21 cellular contexts compared by ENCODE assay signal in genomic region chr20:945841-946240, GRCh38. TPM values are rescaled to one million over a fixed set of nuclear protein-coding genes. Genes with fewer than 3 reads are reported as not detected.
"Had no signal": no experiment of that assay in that cellular context is flagged by ENCODE, and none has a peak within 500 bp of the region (broad histone marks: within the 10 kb centered on the region; RNA-seq: fewer than 3 reads in every experiment).

No MANE protein-coding gene starts in this region.

- H3K36me3 Mint-ChIP-seq: immature natural killer cell; naive thymus-derived CD4-positive, alpha-beta T cell; type B pancreatic cell had no signal

- H3K27me3 ChIP-seq: ovary had no signal

- H3K27ac Mint-ChIP-seq: dendritic cell treated with granulocyte-macrophage colony-stimulating factor and Interleukin-4, amounts not matched to agents 40 ng/mL and 50 ng/mL, for 4 days; effector memory CD8-positive, alpha-beta T cell; immature natural killer cell; naive thymus-derived CD4-positive, alpha-beta T cell; nephron progenitor cell; progenitor cell of endocrine pancreas; type B pancreatic cell had no signal

- H3K9me3 ChIP-seq: left ventricle myocardium inferior, ovary had no signal

- DNase-seq: effector memory CD8-positive, alpha-beta T cell; erythroblast; foreskin keratinocyte; immature natural killer cell; left ventricle myocardium inferior; mesenchymal stem cell; naive thymus-derived CD4-positive, alpha-beta T cell; nephron progenitor cell; ovary; right cardiac atrium; small intestine; stimulated activated CD4-positive, alpha-beta T cell treated with anti-CD3 and anti-CD28 coated beads, Interleukin-12 subunit alpha, Interleukin-12 subunit beta, amount 100 ng/mL, for 4 hours; stimulated activated naive CD4-positive, alpha-beta T cell treated with Interleukin-2 at 50 U/mL for 16 hours had no signal

- H3K4me3 ChIP-seq: left ventricle myocardium inferior, lung, ovary had no signal

- H3K4me1 ChIP-seq: foreskin keratinocyte, left ventricle myocardium inferior had no signal

- ATAC-seq: effector memory CD8-positive, alpha-beta T cell; foreskin keratinocyte; naive thymus-derived CD4-positive, alpha-beta T cell; right cardiac atrium had no signal

- H3K27ac ChIP-seq: foreskin keratinocyte, left ventricle myocardium inferior, ovary had no signal

- H3K36me3 ChIP-seq: left ventricle myocardium inferior, ovary had no signal

- FAIRE-seq: endothelial cell of umbilical vein, keratinocyte, small intestine, urothelium cell line had no signal

- H3K4me3 Mint-ChIP-seq: dendritic cell treated with granulocyte-macrophage colony-stimulating factor and Interleukin-4, amounts not matched to agents 40 ng/mL and 50 ng/mL, for 4 days; effector memory CD8-positive, alpha-beta T cell; immature natural killer cell; naive thymus-derived CD4-positive, alpha-beta T cell; nephron progenitor cell; type B pancreatic cell had no signal

- H3K9me3 Mint-ChIP-seq: effector memory CD8-positive, alpha-beta T cell; immature natural killer cell; naive thymus-derived CD4-positive, alpha-beta T cell; nephron progenitor cell; type B pancreatic cell had no signal

- H3K4me1 Mint-ChIP-seq: immature natural killer cell had no signal

RNA-seq across cellular contexts. Expression of gene ANGPT4, which starts 29.7 kb away (rescaled TPM):
- total RNA-seq: endothelial cell of umbilical vein; foreskin keratinocyte; mononuclear cell; naive thymus-derived CD4-positive, alpha-beta T cell; progenitor cell of endocrine pancreas had no signal
- polyA plus RNA-seq: endothelial cell of umbilical vein; foreskin keratinocyte; immature natural killer cell; keratinocyte; naive thymus-derived CD4-positive, alpha-beta T cell had no signal

RNA-seq across cellular contexts. Expression of gene RSPO4, which starts 56.3 kb away (rescaled TPM):
- total RNA-seq: endothelial cell of umbilical vein, foreskin keratinocyte, left ventricle myocardium inferior, mononuclear cell had no signal
- polyA plus RNA-seq: endothelial cell of umbilical vein; immature natural killer cell; keratinocyte; naive thymus-derived CD4-positive, alpha-beta T cell had no signal
